13 cellular contexts compared by ENCODE assay signal in genomic region chr5:34621280-34622045, GRCh38.
DNase-seq lines count a peak whose midpoint lies in the region; ATAC-seq and TF ChIP-seq lines count a peak whose summit lies in the region.
"Had no signal": no experiment of that assay in that cellular context is flagged by ENCODE, and none has a peak within 500 bp of the region (broad histone marks: within the 10 kb centered on the region; RNA-seq: fewer than 3 reads in every experiment).

No MANE protein-coding gene starts in this region.

- no peaks in the 10 kb centered on the region for H3K9me3 Mint-ChIP-seq in stimulated activated naive CD8-positive, alpha-beta T cell treated with anti-CD3 and anti-CD28 coated beads, Interleukin-15, amount 100 ng/mL, for 72 hours

- TF ChIP-seq CTCF in coronary artery (IDR thresholded peaks at IDR 0.05) (no peak), GM10248 (IDR thresholded peaks at IDR 0.05; ENCODE audit: control extremely low read depth, extremely low read depth, low read depth, missing control alignments) (no peak)

- H3K27ac Mint-ChIP-seq in stimulated activated naive CD8-positive, alpha-beta T cell treated with anti-CD3 and anti-CD28 coated beads, Interleukin-15, amount 100 ng/mL, for 72 hours, result no peak overlapping the region

- no peak for DNase-seq in stimulated activated naive CD8-positive, alpha-beta T cell treated with anti-CD3 and anti-CD28 coated beads, Interleukin-15, Interleukin-2, amounts not matched to agents 100 U/mL and 50 U/mL, for 24 hours
- DNase-seq in stimulated activated naive CD8-positive, alpha-beta T cell treated with anti-CD3 and anti-CD28 coated beads, Interleukin-15, amount 100 ng/mL, for 72 hours, result no peak
- DNase-seq in coronary artery (ENCODE audit: low spot score) (no peak), NCI-H2107 treated with DMSO at 0.1 percent for 48 hours (lab: John Stamatoyannopoulos, UW; ENCODE audit: unreplicated experiment) (no peak), GM10248 (ENCODE audit: extremely low spot score) (no peak)
- DNase-seq: activated gamma-delta T cell, Calu3, glutamatergic neuron, posterior cingulate gyrus, thyroid gland had no signal

- POLR2A ChIA-PET in GM10248 (lab: Yijun Ruan, JAX), result no interaction called here

- H3K27me3 ChIP-seq in muscle layer of duodenum (ENCODE audit: low read depth, low read length), result no peaks in the 10 kb centered on the region
- H3K27me3 ChIP-seq: thyroid gland had no signal

- H3K4me1 Mint-ChIP-seq in stimulated activated naive CD8-positive, alpha-beta T cell treated with anti-CD3 and anti-CD28 coated beads, Interleukin-15, amount 100 ng/mL, for 72 hours, result peaks cover 17% of the 10 kb centered on the region

- no peak overlapping the region for H3K4me3 ChIP-seq in coronary artery
- H3K4me3 ChIP-seq in muscle layer of duodenum (ENCODE audit: low read depth in 1 of 2, low read length in 2 of 2), result no peak overlapping the region
- H3K4me3 ChIP-seq: thyroid gland had no signal

- H3K4me1 ChIP-seq in muscle layer of duodenum (ENCODE audit: control insufficient read depth in 1 of 2, insufficient read depth in 2 of 2, low read length in 2 of 2), result no peaks in the 10 kb centered on the region
- H3K4me1 ChIP-seq: thyroid gland had no signal

- H3K36me3 ChIP-seq in muscle layer of duodenum (ENCODE audit: control insufficient read depth in 1 of 2, insufficient read depth in 2 of 2, low read length in 2 of 2), result no peaks in the 10 kb centered on the region
- H3K36me3 ChIP-seq: thyroid gland had no signal

- ATAC-seq in stimulated activated naive CD8-positive, alpha-beta T cell treated with anti-CD3 and anti-CD28 coated beads, Interleukin-15, Interleukin-2, amounts not matched to agents 100 U/mL and 50 U/mL, for 24 hours, result peak; percentile 78
- ATAC-seq in stimulated activated naive CD8-positive, alpha-beta T cell treated with anti-CD3 and anti-CD28 coated beads, Interleukin-15, amount 100 ng/mL, for 72 hours, result no peak
- ATAC-seq in HG02885 (IDR thresholded peaks at IDR 0.05; ENCODE audit: poor library complexity, unreplicated experiment) (no peak), HG02981 (IDR thresholded peaks at IDR 0.05; ENCODE audit: unreplicated experiment) (no peak)

- CTCF ChIA-PET in GM10248 (lab: Yijun Ruan, JAX), result interaction anchor here (0.7 to 1.4 kb wide), 2 partner anchors 23 to 277 kb away, joined by 3 to 4 read pairs; no protein-coding TSS in a partner anchor

- peaks cover 12% of the 10 kb centered on the region for H3K27me3 Mint-ChIP-seq in stimulated activated naive CD8-positive, alpha-beta T cell treated with anti-CD3 and anti-CD28 coated beads, Interleukin-15, amount 100 ng/mL, for 72 hours

- H3K4me3 Mint-ChIP-seq in stimulated activated naive CD8-positive, alpha-beta T cell treated with anti-CD3 and anti-CD28 coated beads, Interleukin-15, amount 100 ng/mL, for 72 hours, result no peak overlapping the region

- peak overlapping the region; percentile 18 to 45 for H3K27ac ChIP-seq in coronary artery
- H3K27ac ChIP-seq in muscle layer of duodenum (ENCODE audit: low read length), result peak overlapping the region; percentile 29
- H3K27ac ChIP-seq: thyroid gland had no signal

- H3K9me3 ChIP-seq in muscle layer of duodenum (ENCODE audit: control insufficient read depth in 1 of 2, low read length in 2 of 2), result no peaks in the 10 kb centered on the region
- H3K9me3 ChIP-seq: thyroid gland had no signal
